Comparison of ENCODE assay signal across 16 cellular contexts in genomic region chr5:41334221-41334620, GRCh38.
DNase-seq lines count a peak whose midpoint lies in the region; ATAC-seq and TF ChIP-seq lines count a peak whose summit lies in the region.
"Had no signal": no experiment of that assay in that cellular context is flagged by ENCODE, and none has a peak within 500 bp of the region (broad histone marks: within the 10 kb centered on the region; RNA-seq: fewer than 3 reads in every experiment).

No MANE protein-coding gene starts in this region.

- H3K27ac ChIP-seq in smooth muscle cell (ENCODE audit: low read depth), result no peak overlapping the region
- H3K27ac ChIP-seq in colonic mucosa, result no peak overlapping the region

- peak overlapping the region; percentile 53 for H3K4me2 ChIP-seq in smooth muscle cell

- H3F3A ChIP-seq in smooth muscle cell (ENCODE audit: low read depth), result no peaks in the 10 kb centered on the region

- H2AFZ ChIP-seq in smooth muscle cell (ENCODE audit: low read depth), result peak overlapping the region; percentile 33

- H3K4me1 ChIP-seq in smooth muscle cell (ENCODE audit: low read depth) (peaks cover 14% of the 10 kb centered on the region), colonic mucosa (no peaks in the 10 kb centered on the region)

- TF ChIP-seq CTCF in smooth muscle cell (IDR thresholded peaks at IDR 0.05; ENCODE audit: borderline replicate concordance, insufficient read depth, poor library complexity, severe bottlenecking), result no peak
- TF ChIP-seq CTCF in colonic mucosa (IDR thresholded peaks at IDR 0.05), result no peak

- H3K36me3 ChIP-seq in smooth muscle cell (ENCODE audit: low read depth) (no peaks in the 10 kb centered on the region), colonic mucosa (no peaks in the 10 kb centered on the region)

- ATAC-seq in GM19324 (IDR thresholded peaks at IDR 0.05; ENCODE audit: low FRiP score, unreplicated experiment), result peak; percentile 50
- ATAC-seq in left ventricle myocardium superior, result peak; percentile 67
- ATAC-seq in GM19467 (IDR thresholded peaks at IDR 0.05; ENCODE audit: unreplicated experiment), result no peak
- ATAC-seq: stimulated activated naive B cell treated with anti-CD40 and anti-IgM and Interleukin-4, amounts not matched to agents 10 μg/mL and 1 μg/mL and 100 μg/mL, for 72 hours had no signal

- no peaks in the 10 kb centered on the region for H4K20me1 ChIP-seq in smooth muscle cell (ENCODE audit: low read depth)

- DNase-seq in M059J (ENCODE audit: low read depth) (peak; percentile 22), left ventricle myocardium superior (no peak), smooth muscle cell (lab: John Stamatoyannopoulos, UW; ENCODE audit: unreplicated experiment) (no peak), colonic mucosa (no peak), AG08396 (ENCODE audit: low spot score) (no peak)
- DNase-seq in activated CD4-positive, CD25-positive, alpha-beta regulatory T cell treated with anti-CD3 and anti-CD28 coated beads, Interleukin-2, amount 50 U/mL, for 72 hours, result no peak
- DNase-seq: activated CD4-positive, alpha-beta T cell treated with anti-CD3 and anti-CD28 coated beads, Interleukin-2, amount 10 ng/mL, durations not matched to agents 24 days and 14 days; activated naive CD4-positive, alpha-beta T cell treated with anti-CD3 and anti-CD28 coated beads, Interleukin-2, amount 10 ng/mL, durations not matched to agents 7 days and 5 days; CD8-positive, alpha-beta memory T cell; cortex of kidney; DMS79; kidney; stimulated activated naive B cell treated with anti-CD40 and anti-IgM and Interleukin-4, amounts not matched to agents 10 μg/mL and 1 μg/mL and 100 μg/mL, for 72 hours; trophoblast cell had no signal

- H3K27me3 ChIP-seq in smooth muscle cell (ENCODE audit: low read depth) (no peaks in the 10 kb centered on the region), colonic mucosa (no peaks in the 10 kb centered on the region)

- 42% methylated on average over 1 of the region's 1 CpG for WGBS in smooth muscle cell (ENCODE audit: low lambda C conversion rate)

- H3K9ac ChIP-seq in smooth muscle cell (ENCODE audit: low read depth), result no peak overlapping the region
- H3K9ac ChIP-seq in colonic mucosa (ENCODE audit: low read depth in 2 of 2, low read length in 2 of 2), result no peak overlapping the region

- intact Hi-C loops in left ventricle myocardium superior (cut with micrococcal nuclease) (no loop called here), colonic mucosa (cut with DNase I) (no loop called here)

- H3K9me3 ChIP-seq in smooth muscle cell (replicated peaks; ENCODE audit: low read depth) (no peaks in the 10 kb centered on the region), colonic mucosa (no peaks in the 10 kb centered on the region)

- no peaks in the 10 kb centered on the region for H3K79me2 ChIP-seq in smooth muscle cell (ENCODE audit: low read depth)

- H3K4me3 ChIP-seq in smooth muscle cell (no peak overlapping the region), colonic mucosa (no peak overlapping the region)
